12 cellular contexts compared by ENCODE assay signal in genomic region chr10:85642421-85643170, GRCh38.
A peak's percentile ranks its signal among the peaks of the same experiment; 100 is the strongest.
DNase-seq lines count a peak whose midpoint lies in the region; ATAC-seq, FAIRE-seq and TF ChIP-seq lines count a peak whose summit lies in the region.
"Had no signal": no experiment of that assay in that cellular context is flagged by ENCODE, and none has a peak within 500 bp of the region (broad histone marks: within the 10 kb centered on the region; RNA-seq: fewer than 3 reads in every experiment).

No MANE protein-coding gene starts in this region.

- H4K20me1 ChIP-seq in HepG2 (ENCODE audit: insufficient read depth, low read length) = no peaks in the 10 kb centered on the region

- no TSS peak for BruUV-seq in HepG2 (replicated peaks; lab: Mats Ljungman, UMichigan)

- POLR2A ChIA-PET in A549 (lab: Yijun Ruan, JAX) = no interaction called here
- POLR2A ChIA-PET in HepG2 (lab: Yijun Ruan, JAX) = no interaction called here

- H2AFZ ChIP-seq in HepG2 (ENCODE audit: low read length) = no peak overlapping the region

- CTCF ChIA-PET in A549 (lab: Yijun Ruan, JAX) (interaction anchor here (0.6 to 2.8 kb wide), 4 partner anchors 20 to 250 kb away, joined by 3 to 8 read pairs (median 4); no protein-coding TSS in a partner anchor), HepG2 (lab: Yijun Ruan, JAX; ENCODE audit: low intra/inter-chr PET ratio, low total read pairs) (no interaction called here)

- WGBS in A549 (ENCODE audit: missing lambda C conversion rate) = 2% methylated on average over 4 of the region's 4 CpGs
- 0% methylated on average over 4 of the region's 4 CpGs for WGBS in HepG2 (ENCODE audit: low lambda C conversion rate)

- intact Hi-C loops in HepG2 (cut with micrococcal nuclease; ENCODE audit: unreplicated experiment) = no loop called here

- H3K4me3 ChIP-seq in A549 (no peak overlapping the region), HepG2 (replicated peaks in 1 of 3; ENCODE audit: insufficient read depth in 1 of 3, low read depth in 2 of 3, low read length in 3 of 3) (no peak overlapping the region)

- peak; percentile 99 for FAIRE-seq in A549 (lab: Jason Lieb, UNC)
- FAIRE-seq in HepG2 (lab: Jason Lieb, UNC) = no peak

- H3K9me3 ChIP-seq in A549 (no peaks in the 10 kb centered on the region), HepG2 (ENCODE audit: low read length) (no peaks in the 10 kb centered on the region)

- TF ChIP-seq POLR2A in A549 (IDR thresholded peaks at IDR 0.05; ENCODE audit: low read length) = no peak
- TF ChIP-seq POLR2A in HepG2 (IDR thresholded peaks at IDR 0.05; ENCODE audit: insufficient read depth in 1 of 2, low read depth in 2 of 2, low read length in 2 of 2) = no peak

- no peak for TF ChIP-seq CTCF in A549 (IDR thresholded peaks at IDR 0.05)
- no peak for TF ChIP-seq CTCF in HepG2 (CRISPR knock-in tag; IDR thresholded peaks at IDR 0.05)

- DNase-seq in A549 (ENCODE audit: low read depth in 1 of 2, low spot score in 1 of 2) (peak; percentile 74 to 96), HT-29 (ENCODE audit: low spot score) (peak; percentile 88), T1000 (lab: John Stamatoyannopoulos, UW) (peak; percentile 76), HepG2 (ENCODE audit: low spot score) (peak; percentile 65), NCI-H1092 treated with DMSO at 0.1 percent for 48 hours (lab: John Stamatoyannopoulos, UW) (no peak), globus pallidus (ENCODE audit: low spot score) (no peak), OCI-M2 (lab: John Stamatoyannopoulos, UW; ENCODE audit: unreplicated experiment) (no peak)
- DNase-seq: activated naive CD4-positive, alpha-beta T cell treated with Interleukin-2 at 50 U/mL for 16 hours; CD4-positive, alpha-beta T cell; SHP77 treated with DMSO at 0.1 percent for 48 hours had no signal

- peaks cover 49% of the 10 kb centered on the region for H3K4me1 ChIP-seq in A549
- peaks cover 16% of the 10 kb centered on the region; the same call in 1 of the 2 replicates for H3K4me1 ChIP-seq in HepG2 (ENCODE audit: insufficient read depth, low read length)

- ATAC-seq in A549 (peak; percentile 89 to 90), HepG2 (peak; percentile 75), GM18858 (IDR thresholded peaks at IDR 0.05; ENCODE audit: unreplicated experiment) (no peak)

- H3K36me3 ChIP-seq in HepG2 (replicated peaks in 1 of 2; ENCODE audit: control insufficient read depth in 1 of 2, insufficient read depth in 2 of 2, low read length in 2 of 2) = no peaks in the 10 kb centered on the region

- in situ Hi-C loops in HepG2 (cut with HindIII; ENCODE audit: extremely low pct_ligation_motif_present, low pct_unique_long_range_greater_than_20kb) = no loop called here

- TF ChIP-seq EP300 in A549 (IDR thresholded peaks at IDR 0.05) (peak; percentile 69 to 84; a peak in 4 of 5 replicates), HepG2 (IDR thresholded peaks at IDR 0.05; ENCODE audit: low read depth in 2 of 2, low read length in 2 of 2) (no peak), HepG2 (CRISPR knock-in tag; IDR thresholded peaks at IDR 0.05; ENCODE audit: borderline replicate concordance) (no peak)

- H3K27ac ChIP-seq in A549 = peak overlapping the region; percentile 94 to 97
- H3K27ac ChIP-seq in HepG2 (ENCODE audit: extremely low read length, insufficient read depth, low read length) = no peak overlapping the region
- H3K27ac ChIP-seq: HL-60 had no signal

- no peaks in the 10 kb centered on the region for H3K79me2 ChIP-seq in HepG2 (ENCODE audit: insufficient read depth, low read length)

- H3K4me2 ChIP-seq in A549 = peak overlapping the region; percentile 84
- no peak overlapping the region for H3K4me2 ChIP-seq in HepG2 (ENCODE audit: low read depth, low read length)

- H3K27me3 ChIP-seq in HepG2 (ENCODE audit: control insufficient read depth in 1 of 2, insufficient read depth in 2 of 2, low read length in 2 of 2) = no peaks in the 10 kb centered on the region; a peak in 1 of 5 replicates

- TF ChIP-seq RAD21 in A549 (conservative IDR thresholded peaks at IDR 0.05 in 1 of 2, IDR thresholded peaks at IDR 0.05 in 1 of 2) = peak in 1 of 2 experiments; percentile 24; a peak in 3 of 5 replicates
- TF ChIP-seq RAD21 in HepG2 (CRISPR knock-in tag; IDR thresholded peaks at IDR 0.05) = no peak

- no peak overlapping the region for H3K9ac ChIP-seq in HepG2 (ENCODE audit: insufficient read depth, low read depth, low read length)

TF ChIP-seq in A549, 52 proteins besides CTCF, POLR2A, EP300 and RAD21 (continues in another document):
- peak; percentile 85 for TF ChIP-seq FOSL2 (IDR thresholded peaks at IDR 0.05)
- peak; percentile 94 for TF ChIP-seq FOSL2 (CRISPR knock-in tag; IDR thresholded peaks at IDR 0.05)
- no peak for TF ChIP-seq HOXB13 (CRISPR knock-in tag; IDR thresholded peaks at IDR 0.05; ENCODE audit: low read depth)
- no peak for TF ChIP-seq HDAC2 (IDR thresholded peaks at IDR 0.05)
- TF ChIP-seq MAFK (IDR thresholded peaks at IDR 0.05; ENCODE audit: partially characterized antibody) = peak; percentile 89
- no peak for TF ChIP-seq ZC3H11A (IDR thresholded peaks at IDR 0.05)
- TF ChIP-seq RNF2 (IDR thresholded peaks at IDR 0.05; ENCODE audit: borderline replicate concordance, low read depth) = no peak
- TF ChIP-seq, protein P1, sequence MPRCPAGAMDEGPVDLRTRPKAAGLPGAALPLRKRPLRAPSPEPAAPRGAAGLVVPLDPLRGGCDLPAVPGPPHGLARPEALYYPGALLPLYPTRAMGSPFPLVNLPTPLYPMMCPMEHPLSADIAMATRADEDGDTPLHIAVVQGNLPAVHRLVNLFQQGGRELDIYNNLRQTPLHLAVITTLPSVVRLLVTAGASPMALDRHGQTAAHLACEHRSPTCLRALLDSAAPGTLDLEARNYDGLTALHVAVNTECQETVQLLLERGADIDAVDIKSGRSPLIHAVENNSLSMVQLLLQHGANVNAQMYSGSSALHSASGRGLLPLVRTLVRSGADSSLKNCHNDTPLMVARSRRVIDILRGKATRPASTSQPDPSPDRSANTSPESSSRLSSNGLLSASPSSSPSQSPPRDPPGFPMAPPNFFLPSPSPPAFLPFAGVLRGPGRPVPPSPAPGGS (IDR thresholded peaks at IDR 0.05) = 0 out of 3 replicates have a peak, but pooled peaks have one; percentile 82
- TF ChIP-seq JUN (IDR thresholded peaks at IDR 0.05) = peak; percentile 89 to 90; a peak in 4 of 5 replicates
- peak; percentile 75 for TF ChIP-seq PBX3 (IDR thresholded peaks at IDR 0.05)
- no peak for TF ChIP-seq BHLHE40 (IDR thresholded peaks at IDR 0.05; ENCODE audit: low read depth, low read length)
- peak; percentile 16 to 70 for TF ChIP-seq CEBPB (IDR thresholded peaks at IDR 0.05)
- no peak for TF ChIP-seq ZNF302 (CRISPR knock-in tag; IDR thresholded peaks at IDR 0.05)

TF ChIP-seq in HepG2, 621 proteins besides CTCF, POLR2A, EP300 and RAD21:
- no peak for TF ChIP-seq ZNF562 (CRISPR knock-in tag; IDR thresholded peaks at IDR 0.05; ENCODE audit: borderline replicate concordance)
- no peak for TF ChIP-seq KMT2A (CRISPR knock-in tag; IDR thresholded peaks at IDR 0.05)
- TF ChIP-seq, protein P2, sequence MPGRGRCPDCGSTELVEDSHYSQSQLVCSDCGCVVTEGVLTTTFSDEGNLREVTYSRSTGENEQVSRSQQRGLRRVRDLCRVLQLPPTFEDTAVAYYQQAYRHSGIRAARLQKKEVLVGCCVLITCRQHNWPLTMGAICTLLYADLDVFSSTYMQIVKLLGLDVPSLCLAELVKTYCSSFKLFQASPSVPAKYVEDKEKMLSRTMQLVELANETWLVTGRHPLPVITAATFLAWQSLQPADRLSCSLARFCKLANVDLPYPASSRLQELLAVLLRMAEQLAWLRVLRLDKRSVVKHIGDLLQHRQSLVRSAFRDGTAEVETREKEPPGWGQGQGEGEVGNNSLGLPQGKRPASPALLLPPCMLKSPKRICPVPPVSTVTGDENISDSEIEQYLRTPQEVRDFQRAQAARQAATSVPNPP (CRISPR knock-in tag; IDR thresholded peaks at IDR 0.05) = no peak
- 0 out of 2 replicates have a peak, but pooled peaks have one; percentile 14 for TF ChIP-seq FOSL1 (CRISPR knock-in tag; IDR thresholded peaks at IDR 0.05; ENCODE audit: borderline replicate concordance)
- no peak for TF ChIP-seq ZNF337 (CRISPR knock-in tag; IDR thresholded peaks at IDR 0.05; ENCODE audit: borderline replicate concordance, low read depth)
- TF ChIP-seq RARG (CRISPR knock-in tag; IDR thresholded peaks at IDR 0.05; ENCODE audit: low read depth) = no peak
- TF ChIP-seq TEAD3 (CRISPR knock-in tag; optimal IDR thresholded peaks at IDR 0.05; ENCODE audit: borderline replicate concordance) = peak; percentile 26
- TF ChIP-seq, protein P3, sequence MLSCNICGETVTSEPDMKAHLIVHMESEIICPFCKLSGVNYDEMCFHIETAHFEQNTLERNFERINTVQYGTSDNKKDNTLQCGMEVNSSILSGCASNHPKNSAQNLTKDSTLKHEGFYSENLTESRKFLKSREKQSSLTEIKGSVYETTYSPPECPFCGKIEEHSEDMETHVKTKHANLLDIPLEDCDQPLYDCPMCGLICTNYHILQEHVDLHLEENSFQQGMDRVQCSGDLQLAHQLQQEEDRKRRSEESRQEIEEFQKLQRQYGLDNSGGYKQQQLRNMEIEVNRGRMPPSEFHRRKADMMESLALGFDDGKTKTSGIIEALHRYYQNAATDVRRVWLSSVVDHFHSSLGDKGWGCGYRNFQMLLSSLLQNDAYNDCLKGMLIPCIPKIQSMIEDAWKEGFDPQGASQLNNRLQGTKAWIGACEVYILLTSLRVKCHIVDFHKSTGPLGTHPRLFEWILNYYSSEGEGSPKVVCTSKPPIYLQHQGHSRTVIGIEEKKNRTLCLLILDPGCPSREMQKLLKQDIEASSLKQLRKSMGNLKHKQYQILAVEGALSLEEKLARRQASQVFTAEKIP (CRISPR knock-in tag; IDR thresholded peaks at IDR 0.05; ENCODE audit: borderline replicate concordance) = no peak
- no peak for TF ChIP-seq SCMH1 (CRISPR knock-in tag; IDR thresholded peaks at IDR 0.05; ENCODE audit: borderline replicate concordance)
- TF ChIP-seq MIXL1 (CRISPR knock-in tag; IDR thresholded peaks at IDR 0.05) = no peak
- TF ChIP-seq FOSL2 (CRISPR knock-in tag; IDR thresholded peaks at IDR 0.05) = peak; percentile 91

Comparison
In these comparisons a context has a peak if more than half of its experiments do, and no peak if none do; other contexts are left out.
1. DNase-seq: peak in A549 (2 of 2), HT-29 (single experiment), T1000 (single experiment) and HepG2 (single experiment); none in NCI-H1092 treated with DMSO at 0.1 percent for 48 hours (single experiment), globus pallidus (single experiment) and OCI-M2 (single experiment).